Comparison of ENCODE assay signal across 19 cellular contexts in genomic region chrX:155086961-155087735, GRCh38.
"Had no signal": no experiment of that assay in that cellular context is flagged by ENCODE, and none has a peak within 500 bp of the region (broad histone marks: within the 10 kb centered on the region; RNA-seq: fewer than 3 reads in every experiment).

No MANE protein-coding gene starts in this region.

- H3K9me3 Mint-ChIP-seq: activated CD8-positive, alpha-beta T cell treated with anti-CD3 and anti-CD28 coated beads for 36 hours; activated T-cell treated with anti-CD3 and anti-CD28 coated beads, Interleukin-2, amount 50 U/mL, for 72 hours; activated T-helper 2 cell treated with anti-CD3 and anti-CD28 coated beads, Interferon-gamma antibody, Interleukin-2, Interleukin-4, amounts not matched to agents 10 μg/mL and 5 μg/mL and 100 μg/mL, durations not matched to agents 14 hours and 24 hours and 36 hours had no signal

- H3K27ac ChIP-seq: adrenal gland, breast epithelium had no signal

- H3K27ac Mint-ChIP-seq: activated CD8-positive, alpha-beta T cell treated with anti-CD3 and anti-CD28 coated beads for 36 hours; activated naive CD8-positive, alpha-beta T cell; activated T-cell treated with anti-CD3 and anti-CD28 coated beads, Interleukin-2, amount 50 U/mL, for 72 hours; activated T-helper 2 cell treated with anti-CD3 and anti-CD28 coated beads, Interferon-gamma antibody, Interleukin-2, Interleukin-4, amounts not matched to agents 10 μg/mL and 5 μg/mL and 100 μg/mL, durations not matched to agents 14 hours and 24 hours and 36 hours; T-helper 17 cell had no signal

- H3K4me3 ChIP-seq: adrenal gland, breast epithelium, MG63 had no signal

- H3K36me3 ChIP-seq: breast epithelium, MG63 had no signal

- H3K4me3 Mint-ChIP-seq: activated CD8-positive, alpha-beta T cell treated with anti-CD3 and anti-CD28 coated beads for 36 hours; activated naive CD8-positive, alpha-beta T cell; activated T-cell treated with anti-CD3 and anti-CD28 coated beads, Interleukin-2, amount 50 U/mL, for 72 hours; T-helper 17 cell had no signal

- H3K9me3 ChIP-seq: adrenal gland, breast epithelium, MG63 had no signal

- ATAC-seq: activated CD8-positive, alpha-beta T cell treated with anti-CD3 and anti-CD28 coated beads for 36 hours had no signal

- H3K27me3 Mint-ChIP-seq: activated CD8-positive, alpha-beta T cell treated with anti-CD3 and anti-CD28 coated beads for 36 hours; activated naive CD8-positive, alpha-beta T cell; T-helper 17 cell had no signal

- H3K4me1 ChIP-seq: adrenal gland, breast epithelium had no signal

- DNase-seq: aorta; MV-4-11; NCI-H1092 treated with DMSO at 0.1 percent for 48 hours; NCI-H1417 treated with DMSO at 0.1 percent for 48 hours; NCI-H1694; NCI-H2029; NCI-H2107; NCI-H2171 treated with DMSO at 0.1 percent for 48 hours; NCI-H526 treated with DMSO at 0.1 percent for 48 hours; NK-92 treated with Interleukin-12 subunit alpha and Interleukin-12 subunit beta, amount 100 ng/mL, for 24 hours; SHP77 treated with DMSO at 0.1 percent for 48 hours had no signal

- H3K27me3 ChIP-seq: adrenal gland, breast epithelium, MG63 had no signal
